Comparison of ENCODE assay signal across 8 cellular contexts in the genomic region with DNA sequence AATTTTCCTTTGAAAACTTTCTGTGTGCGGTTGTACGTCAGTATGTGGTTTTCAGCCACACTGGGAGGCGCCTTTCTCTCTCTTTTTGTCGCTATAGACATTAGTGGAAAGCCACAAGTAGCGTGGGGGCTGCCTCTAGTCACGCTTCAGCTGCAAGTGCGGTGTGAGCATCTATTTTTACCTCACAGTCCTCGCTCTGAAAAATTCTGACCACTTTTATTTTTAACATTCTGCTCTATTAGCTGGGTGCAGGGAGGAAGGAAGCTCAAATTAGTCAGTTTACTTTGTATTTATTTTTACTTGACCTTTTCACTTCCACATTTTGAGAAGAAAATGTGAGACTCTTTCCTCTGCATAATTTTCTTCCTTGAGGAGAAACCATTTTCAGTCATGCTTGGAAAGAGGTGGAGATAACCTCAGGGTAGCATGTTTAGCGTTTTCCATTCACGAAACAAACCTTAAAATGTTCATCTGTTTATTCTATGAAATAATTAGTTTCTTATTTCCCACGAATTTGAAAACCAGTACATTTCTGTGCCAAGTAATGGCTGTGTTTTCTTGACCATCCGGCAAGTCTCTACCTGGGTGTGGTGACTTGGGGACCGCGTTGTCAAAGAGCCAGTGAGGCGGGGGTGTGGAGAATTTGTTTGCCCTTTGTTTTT.
DNase-seq lines count a peak whose midpoint lies in the region; ATAC-seq and TF ChIP-seq lines count a peak whose summit lies in the region.

No MANE protein-coding gene starts in this region.

- H3K4me3 ChIP-seq in OCI-LY3 (ENCODE audit: low read length) = peak overlapping the region; percentile 44

- peak overlapping the region; percentile 74 for H3K4me2 ChIP-seq in OCI-LY3 (ENCODE audit: low read length)

- H2AFZ ChIP-seq in OCI-LY3 (ENCODE audit: low read depth, low read length) = no peak overlapping the region

- peaks cover 34% of the 10 kb centered on the region for H4K20me1 ChIP-seq in OCI-LY3 (ENCODE audit: insufficient read depth, low read length)

- peaks cover 73% of the 10 kb centered on the region for H3K27me3 ChIP-seq in OCI-LY3 (ENCODE audit: low read depth, low read length)

- no peaks in the 10 kb centered on the region for H3K79me2 ChIP-seq in OCI-LY3 (ENCODE audit: low read length)

- H3K36me3 ChIP-seq in OCI-LY3 (replicated peaks; ENCODE audit: low read depth, low read length) = no peaks in the 10 kb centered on the region

- H3K27ac ChIP-seq in OCI-LY3 (ENCODE audit: low read length) = no peak overlapping the region

- DNase-seq in cerebellar cortex (ENCODE audit: low spot score) = peak; percentile 66
- peak; percentile 29 to 36 for DNase-seq in stimulated activated CD4-positive, alpha-beta T cell treated with anti-CD3 and anti-CD28 coated beads, Interleukin-2, amount 100 ng/mL, for 48 hours
- no peak for DNase-seq in iPS-NIHi11 (ENCODE audit: low spot score)
- no peak for DNase-seq in ACHN
- DNase-seq in NCI-H1694 (lab: John Stamatoyannopoulos, UW) = no peak

- TF ChIP-seq CTCF in OCI-LY3 (IDR thresholded peaks at IDR 0.05; ENCODE audit: low read depth, low read length) = peak; percentile 18; the same call in 1 of the 2 replicates

- ATAC-seq in GM18909 (IDR thresholded peaks at IDR 0.05; ENCODE audit: poor library complexity, unreplicated experiment) (peak; percentile 83), HG02884 (IDR thresholded peaks at IDR 0.05; ENCODE audit: unreplicated experiment) (peak; percentile 82)

- no peak overlapping the region for H3K9ac ChIP-seq in OCI-LY3 (ENCODE audit: low read length)

- peaks cover 18% of the 10 kb centered on the region for H3K4me1 ChIP-seq in OCI-LY3 (ENCODE audit: low read length)

- H3K9me3 ChIP-seq in OCI-LY3 (ENCODE audit: insufficient read depth, low read length) = no peaks in the 10 kb centered on the region

- in situ Hi-C loops in ACHN (cut with HindIII; ENCODE audit: low pct_ligation_motif_present, low pct_unique_long_range_greater_than_20kb, low sequenced_read_pairs) = no loop called here

Comparison
In these comparisons a context has a peak if more than half of its experiments do, and no peak if none do; other contexts are left out.
1. DNase-seq: peak in cerebellar cortex (single experiment) and stimulated activated CD4-positive, alpha-beta T cell treated with anti-CD3 and anti-CD28 coated beads, Interleukin-2, amount 100 ng/mL, for 48 hours (2 of 2); none in iPS-NIHi11 (single experiment), ACHN (single experiment) and NCI-H1694 (single experiment).